Comparison of ENCODE assay signal across 8 cellular contexts in genomic region chr17:45172541-45173286, GRCh38. TPM values are rescaled to one million over a fixed set of nuclear protein-coding genes. Genes with fewer than 3 reads are reported as not detected.
DNase-seq lines count a peak whose midpoint lies in the region; ATAC-seq and TF ChIP-seq lines count a peak whose summit lies in the region.

No MANE protein-coding gene starts in this region.

- no peaks in the 10 kb centered on the region for H3K27me3 Mint-ChIP-seq in osteocyte (ENCODE audit: unreplicated experiment)

- H3K9me3 ChIP-seq in Peyer's patch (no peaks in the 10 kb centered on the region), upper lobe of left lung (no peaks in the 10 kb centered on the region)

- DNase-seq in NCI-H526 (lab: John Stamatoyannopoulos, UW) = peak; percentile 8 to 65
- DNase-seq in NCI-H526 treated with DMSO at 0.1 percent for 48 hours (lab: John Stamatoyannopoulos, UW) = no peak
- DNase-seq in Peyer's patch = peak; percentile 69 to 77 (median 73)
- peak; percentile 47 for DNase-seq in activated naive CD4-positive, alpha-beta T cell treated with Interleukin-2 at 50 U/mL for 16 hours
- DNase-seq in globus pallidus (ENCODE audit: low spot score) = peak; percentile 92
- DNase-seq in osteocyte (ENCODE audit: extremely low spot score, unreplicated experiment) = no peak
- peak in 1 of 2 donors; percentile 63 for DNase-seq in upper lobe of left lung
- DNase-seq in GOT3 (lab: John Stamatoyannopoulos, UW) = no peak

- peak overlapping the region; percentile 53 for H3K4me3 Mint-ChIP-seq in osteocyte (ENCODE audit: unreplicated experiment)

- TF ChIP-seq CTCF in Peyer's patch (IDR thresholded peaks at IDR 0.05) (peak in 1 of 6 experiments; percentile 25), osteocyte (IDR thresholded peaks at IDR 0.05) (no peak), upper lobe of left lung (IDR thresholded peaks at IDR 0.05) (peak in 3 of 6 experiments; percentile 6 to 25 (median 14))

- H3K27me3 ChIP-seq in Peyer's patch = no peaks in the 10 kb centered on the region
- no peaks in the 10 kb centered on the region for H3K27me3 ChIP-seq in upper lobe of left lung

- H3K4me3 ChIP-seq in Peyer's patch = peak overlapping the region in 3 of 4 donors; percentile 30 to 42 (median 38)
- peak overlapping the region in 3 of 4 donors; percentile 22 to 39 (median 39) for H3K4me3 ChIP-seq in upper lobe of left lung

- H3K27ac ChIP-seq in Peyer's patch (peak overlapping the region; percentile 63 to 89 (median 76)), upper lobe of left lung (peak overlapping the region; percentile 76 to 91 (median 86))

- TF ChIP-seq EP300 in upper lobe of left lung (IDR thresholded peaks at IDR 0.05) = no peak

- peaks cover 40% of the 10 kb centered on the region for H3K4me1 Mint-ChIP-seq in osteocyte (ENCODE audit: unreplicated experiment)

- H3K27ac Mint-ChIP-seq in osteocyte (ENCODE audit: unreplicated experiment) = peak overlapping the region; percentile 99

- 23 to 24% methylated on average over 8 to 10 of the region's 10 CpGs for WGBS in upper lobe of left lung, 2 donors

- TF ChIP-seq POLR2A in Peyer's patch (IDR thresholded peaks at IDR 0.05) = peak in 1 of 2 donors; percentile 17
- peak in 1 of 4 donors; percentile 28 for TF ChIP-seq POLR2A in upper lobe of left lung (IDR thresholded peaks at IDR 0.05)

- no peaks in the 10 kb centered on the region for H3K36me3 ChIP-seq in Peyer's patch
- H3K36me3 ChIP-seq in upper lobe of left lung = no peaks in the 10 kb centered on the region

- H3K36me3 Mint-ChIP-seq in osteocyte (ENCODE audit: unreplicated experiment) = no peaks in the 10 kb centered on the region

- no peaks in the 10 kb centered on the region for H3K9me3 Mint-ChIP-seq in osteocyte (ENCODE audit: unreplicated experiment)

- peak; percentile 64 to 83 for ATAC-seq in upper lobe of left lung (ENCODE audit: low FRiP score in 2 of 2)

- peaks cover 6 to 47% (median 12%) of the 10 kb centered on the region in 4 donors for H3K4me1 ChIP-seq in Peyer's patch
- H3K4me1 ChIP-seq in upper lobe of left lung = peaks cover 37 to 43% (median 41%) of the 10 kb centered on the region in 4 donors

RNA-seq across cellular contexts. Expression of gene HEXIM2, which starts 11.0 kb away (rescaled TPM):
- total RNA-seq in Peyer's patch (10 to 100 TPM in 3 of 4 donors, 1 to 10 TPM in 1; 8.4 to 28.9 (median 11.2) TPM), osteocyte (6.4 and 9.8 TPM in 2 replicates), upper lobe of left lung (10 to 100 TPM in 2 of 6 donors, 1 to 10 TPM in 4; 4.1 to 14.7 (median 9.3) TPM)

RNA-seq across cellular contexts. Expression of gene HEXIM1, which starts 24.4 kb away (rescaled TPM):
- total RNA-seq in Peyer's patch (10 to 100 TPM; 24.3 to 41.8 (median 31.7) TPM), osteocyte (42.0 and 44.5 TPM in 2 replicates), upper lobe of left lung (10 to 100 TPM; 19.9 to 43.8 (median 32.3) TPM)

RNA-seq across cellular contexts. Expression of gene ACBD4, which starts 37.2 kb away (rescaled TPM):
- total RNA-seq in Peyer's patch = 100 to 1,000 TPM in 1 of 4 donors, 10 to 100 TPM in 3; 33.8 to 124 (median 76.3) TPM
- total RNA-seq in osteocyte = 8.1 and 10.6 TPM in 2 replicates
- 10 to 100 TPM in 5 of 6 donors, 1 to 10 TPM in 1; 9.7 to 68.1 (median 23.4) TPM for total RNA-seq in upper lobe of left lung

RNA-seq across cellular contexts. Expression of gene PLCD3, which starts 40.4 kb away (rescaled TPM):
- total RNA-seq in Peyer's patch (10 to 100 TPM; 11.6 to 44.4 (median 18.4) TPM), osteocyte (92.3 and 111 TPM in 2 replicates), upper lobe of left lung (10 to 100 TPM; 24.2 to 65.6 (median 50.6) TPM)

RNA-seq across cellular contexts. Expression of gene FMNL1, which starts 49.0 kb away (rescaled TPM):
- total RNA-seq in Peyer's patch = 10 to 100 TPM in 3 of 4 donors, 1 to 10 TPM in 1; 9.3 to 45.4 (median 15.8) TPM
- 2.0 and 2.8 TPM in 2 replicates for total RNA-seq in osteocyte
- total RNA-seq in upper lobe of left lung = 100 to 1,000 TPM in 3 of 6 donors, 10 to 100 TPM in 3; 42.9 to 119 (median 98.3) TPM

Comparison
In these comparisons a context has a peak if more than half of its experiments do, and no peak if none do; other contexts are left out.
1. DNase-seq: peak in NCI-H526 (2 of 2), Peyer's patch (3 of 3), activated naive CD4-positive, alpha-beta T cell treated with Interleukin-2 at 50 U/mL for 16 hours (single experiment) and globus pallidus (single experiment); none in NCI-H526 treated with DMSO at 0.1 percent for 48 hours (single experiment), osteocyte (single experiment) and GOT3 (single experiment).